In genomic region chr13:49418206-49418605, GRCh38 we compare ENCODE assay signal across 16 cellular contexts.
"Had no signal": no experiment of that assay in that cellular context is flagged by ENCODE, and none has a peak within 500 bp of the region (broad histone marks: within the 10 kb centered on the region; RNA-seq: fewer than 3 reads in every experiment).

No MANE protein-coding gene starts in this region.

- H3K36me3 Mint-ChIP-seq: activated naive CD8-positive, alpha-beta T cell had no signal

- H3K27ac Mint-ChIP-seq: activated B cell treated with CpG ODN at 0.5 μM for 24 hours; activated naive CD8-positive, alpha-beta T cell; dendritic cell treated with granulocyte-macrophage colony-stimulating factor and Interleukin-4, amounts not matched to agents 40 ng/mL and 50 ng/mL, for 4 days had no signal

- H3K9me3 Mint-ChIP-seq: activated B cell treated with CpG ODN at 0.5 μM for 24 hours; dendritic cell treated with granulocyte-macrophage colony-stimulating factor and Interleukin-4, amounts not matched to agents 40 ng/mL and 50 ng/mL, for 4 days; neural crest cell had no signal

- H3K27me3 ChIP-seq: brain microvascular endothelial cell, hepatocyte, ovary, stomach had no signal

- H3K27me3 Mint-ChIP-seq: activated B cell treated with CpG ODN at 0.5 μM for 24 hours; activated naive CD8-positive, alpha-beta T cell; dendritic cell treated with granulocyte-macrophage colony-stimulating factor and Interleukin-4, amounts not matched to agents 40 ng/mL and 50 ng/mL, for 4 days had no signal

- H3K4me3 ChIP-seq: hepatocyte, ovary, stomach, thoracic aorta had no signal

- H3K4me2 ChIP-seq: hepatocyte had no signal

- H3K9me3 ChIP-seq: ovary, stomach, thoracic aorta had no signal

- DNase-seq: activated B cell treated with CpG ODN at 0.5 μM for 24 hours; activated CD4-positive, alpha-beta T cell treated with anti-CD3 and anti-CD28 coated beads, Interleukin-2, amount 50 U/mL, for 1 hour; activated gamma-delta T cell; activated T-cell treated with anti-CD3 and anti-CD28 coated beads, Interleukin-2, amount 50 U/mL, for 1 hour; brain microvascular endothelial cell; cerebellar nuclear complex; kidney glomerular epithelial cell; ovary; small intestine; stomach; T1000 had no signal

- H2AFZ ChIP-seq: hepatocyte had no signal

- H3K36me3 ChIP-seq: brain microvascular endothelial cell, ovary, thoracic aorta had no signal

- H3K27ac ChIP-seq: brain microvascular endothelial cell, hepatocyte, ovary, stomach, thoracic aorta had no signal

- H3K4me3 Mint-ChIP-seq: activated B cell treated with CpG ODN at 0.5 μM for 24 hours; activated naive CD8-positive, alpha-beta T cell; dendritic cell treated with granulocyte-macrophage colony-stimulating factor and Interleukin-4, amounts not matched to agents 40 ng/mL and 50 ng/mL, for 4 days; neural crest cell had no signal
